8 cellular contexts compared by ENCODE assay signal in the genomic region with DNA sequence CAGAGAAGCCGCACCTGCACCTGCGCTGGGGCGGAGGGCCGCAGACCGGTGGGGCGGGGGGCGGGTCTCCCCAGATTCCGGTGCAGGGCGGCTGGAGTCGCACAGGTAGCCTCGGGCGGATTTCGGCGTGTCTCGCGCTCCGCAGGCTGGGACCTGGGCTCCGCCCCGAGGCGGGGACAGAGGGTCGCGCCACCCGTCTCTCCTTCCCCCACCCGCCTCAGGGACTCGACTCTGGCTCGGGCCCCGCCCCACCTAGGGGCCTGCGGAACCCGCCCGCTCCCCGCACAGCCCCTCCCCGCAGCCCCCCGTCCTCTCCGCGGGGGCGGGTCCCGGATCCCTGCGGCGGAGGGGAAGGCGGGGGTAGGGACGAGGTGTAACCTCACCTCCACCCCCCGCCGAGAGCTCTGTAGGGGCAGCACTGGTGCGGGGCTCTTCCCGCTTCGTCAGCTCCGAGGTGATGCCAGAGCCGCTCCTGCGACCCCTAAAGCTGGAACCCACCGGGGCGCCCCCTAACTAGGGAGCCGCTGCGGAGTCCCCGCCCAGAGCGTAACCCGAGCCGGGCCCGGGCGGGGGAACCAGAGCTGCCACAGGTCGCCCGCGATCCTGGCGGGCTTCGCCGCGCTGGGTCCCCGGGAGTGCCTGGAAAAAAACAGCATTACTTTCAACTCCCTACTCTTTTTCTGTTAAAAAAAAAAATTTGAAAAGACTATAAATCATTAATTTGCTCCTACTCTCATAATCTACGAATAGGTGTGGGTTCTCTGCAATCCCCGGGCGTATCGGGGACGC. TPM values are rescaled to one million over a fixed set of nuclear protein-coding genes. Genes with fewer than 3 reads are reported as not detected.
DNase-seq lines count a peak whose midpoint lies in the region; ATAC-seq and TF ChIP-seq lines count a peak whose summit lies in the region.

Gene SLC29A2 (minus strand): TSS at position 134 of the 789 bp plus-strand sequence. CDS start 169 bp downstream, outside the sequence.

- H3K9me3 ChIP-seq in endodermal cell (ENCODE audit: control insufficient read depth, low read length), result no peaks in the 10 kb centered on the region
- no peaks in the 10 kb centered on the region for H3K9me3 ChIP-seq in muscle layer of colon (ENCODE audit: low read length)

- peak within 1 kb of the TSS; percentile 92 for H3K27ac Mint-ChIP-seq in activated CD8-positive, alpha-beta T cell treated with anti-CD3 and anti-CD28 coated beads, Interleukin-2, amount 10 ng/mL, durations not matched to agents 7 days and 5 days
- peak within 1 kb of the TSS; percentile 95 for H3K27ac Mint-ChIP-seq in endodermal cell

- 0 to 2% methylated on average over 11 to 72 of the region's 72 CpGs for WGBS in endodermal cell (ENCODE audit: insufficient coverage in 1 of 2, insufficient read length in 1 of 2), 2 experiments

- H3K27me3 Mint-ChIP-seq in activated CD8-positive, alpha-beta T cell treated with anti-CD3 and anti-CD28 coated beads, Interleukin-2, amount 10 ng/mL, durations not matched to agents 7 days and 5 days (ENCODE audit: low read depth), result peaks cover 3% of the 10 kb centered on the region
- H3K27me3 Mint-ChIP-seq in endodermal cell (ENCODE audit: insufficient read depth), result no peaks in the 10 kb centered on the region

- peak within 1 kb of the TSS; percentile 79 for H3K27ac ChIP-seq in endodermal cell (ENCODE audit: low read depth, low read length)
- no peak within 1 kb of the TSS for H3K27ac ChIP-seq in muscle layer of colon (ENCODE audit: low read depth, low read length)

- CTCF ChIA-PET in activated CD8-positive, alpha-beta T cell treated with anti-CD3 and anti-CD28 coated beads, Interleukin-2, amount 10 ng/mL, durations not matched to agents 7 days and 5 days (lab: Charles Lee), result interaction anchor here (1.0 to 4.7 kb wide), 8 partner anchors 9 to 60 kb away, joined by 3 to 37 read pairs (median 9); partner anchors contain the start of gene B4GAT1

- H3K36me3 Mint-ChIP-seq in activated CD8-positive, alpha-beta T cell treated with anti-CD3 and anti-CD28 coated beads, Interleukin-2, amount 10 ng/mL, durations not matched to agents 7 days and 5 days (ENCODE audit: low read depth), result peaks cover 3% of the 10 kb centered on the region
- peaks cover 27% of the 10 kb centered on the region for H3K36me3 Mint-ChIP-seq in endodermal cell (ENCODE audit: low read depth)

- peak within 1 kb of the TSS; percentile 95 for H3K4me3 ChIP-seq in endodermal cell (ENCODE audit: low read length)
- peak within 1 kb of the TSS; percentile 40 to 45 for H3K4me3 ChIP-seq in muscle layer of colon (ENCODE audit: low read depth in 1 of 2, low read length in 2 of 2)

- H3K9ac ChIP-seq in endodermal cell (ENCODE audit: extremely low read depth, low read length, poor library complexity, severe bottlenecking), result peak within 1 kb of the TSS; percentile 77
- no peak within 1 kb of the TSS for H3K9ac ChIP-seq in muscle layer of colon (ENCODE audit: low read length)

- DNase-seq in NCI-H526 treated with DMSO at 0.1 percent for 48 hours (lab: John Stamatoyannopoulos, UW) (peak; percentile 94), endodermal cell (peak; percentile 97)
- peak; percentile 91 for DNase-seq in activated CD8-positive, alpha-beta T cell treated with anti-CD3 and anti-CD28 coated beads, Interleukin-2, amount 10 ng/mL, durations not matched to agents 7 days and 5 days
- peak; percentile 46 for DNase-seq in stimulated activated CD8-positive, alpha-beta memory T cell treated with anti-CD3 and anti-CD28 coated beads, Interleukin-7, amount 100 ng/mL, for 24 hours (ENCODE audit: low read depth)

- POLR2A ChIA-PET in activated CD8-positive, alpha-beta T cell treated with anti-CD3 and anti-CD28 coated beads, Interleukin-2, amount 10 ng/mL, durations not matched to agents 7 days and 5 days (lab: Charles Lee), result interaction anchor here (0.6 to 2.4 kb wide), 14 partner anchors 12 to 294 kb away, joined by 3 to 10 read pairs (median 4); partner anchors contain the start of genes BRMS1, CCDC87, CCS and MRPL11

- no peak for TF ChIP-seq CTCF in endodermal cell (conservative IDR thresholded peaks at IDR 0.05)

- H3K4me3 Mint-ChIP-seq in activated CD8-positive, alpha-beta T cell treated with anti-CD3 and anti-CD28 coated beads, Interleukin-2, amount 10 ng/mL, durations not matched to agents 7 days and 5 days, result peak within 1 kb of the TSS; percentile 86
- peak within 1 kb of the TSS; percentile 91 for H3K4me3 Mint-ChIP-seq in endodermal cell

- peaks cover 27% of the 10 kb centered on the region for H3K4me1 Mint-ChIP-seq in activated CD8-positive, alpha-beta T cell treated with anti-CD3 and anti-CD28 coated beads, Interleukin-2, amount 10 ng/mL, durations not matched to agents 7 days and 5 days (ENCODE audit: low read depth)
- peaks cover 20% of the 10 kb centered on the region for H3K4me1 Mint-ChIP-seq in endodermal cell

- ATAC-seq in GM18867 (IDR thresholded peaks at IDR 0.05; ENCODE audit: unreplicated experiment) (peak; percentile 66), HG03342 (IDR thresholded peaks at IDR 0.05; ENCODE audit: unreplicated experiment) (peak; percentile 70), GM19324 (IDR thresholded peaks at IDR 0.05; ENCODE audit: low FRiP score, unreplicated experiment) (no peak)
- peak; percentile 87 for ATAC-seq in activated CD8-positive, alpha-beta T cell treated with anti-CD3 and anti-CD28 coated beads, Interleukin-2, amount 10 ng/mL, durations not matched to agents 7 days and 5 days

- peaks cover 26% of the 10 kb centered on the region for H3K36me3 ChIP-seq in endodermal cell (ENCODE audit: control insufficient read depth, insufficient read depth, low read length)
- H3K36me3 ChIP-seq in muscle layer of colon (ENCODE audit: insufficient read depth, low read length), result no peaks in the 10 kb centered on the region

- H3K27me3 ChIP-seq in endodermal cell (ENCODE audit: control insufficient read depth, insufficient read depth, low read length, poor library complexity, severe bottlenecking) (no peaks in the 10 kb centered on the region), muscle layer of colon (ENCODE audit: control insufficient read depth in 1 of 2, insufficient read depth in 2 of 2, low read length in 2 of 2) (peaks cover 18 to 46% of the 10 kb centered on the region in 2 donors)

- H3K4me1 ChIP-seq in endodermal cell (ENCODE audit: control insufficient read depth, insufficient read depth, low read length) (no peaks in the 10 kb centered on the region), muscle layer of colon (ENCODE audit: insufficient read depth, low read length) (peaks cover 6% of the 10 kb centered on the region)

- no peaks in the 10 kb centered on the region for H3K9me3 Mint-ChIP-seq in activated CD8-positive, alpha-beta T cell treated with anti-CD3 and anti-CD28 coated beads, Interleukin-2, amount 10 ng/mL, durations not matched to agents 7 days and 5 days (ENCODE audit: insufficient read depth)
- no peaks in the 10 kb centered on the region for H3K9me3 Mint-ChIP-seq in endodermal cell

RNA-seq across cellular contexts. Expression of gene SLC29A2, which starts in this region (rescaled TPM):
- 10 to 100 TPM; 10.0 to 11.1 TPM for total RNA-seq in activated CD8-positive, alpha-beta T cell treated with anti-CD3 and anti-CD28 coated beads, Interleukin-2, amount 10 ng/mL, durations not matched to agents 7 days and 5 days
- 10 to 100 TPM; 30.8 to 32.4 TPM for total RNA-seq in endodermal cell
- 22.8 TPM for polyA plus RNA-seq in endodermal cell (2013, experiment 1 of 2)
- polyA plus RNA-seq in endodermal cell (2013, experiment 2 of 2), result 21.4 TPM

Comparison
In these comparisons a context has a peak if more than half of its experiments do, and no peak if none do; other contexts are left out.
1. DNase-seq: peak in every context shown above with its lines; median percentile 97 in endodermal cell; 94 in NCI-H526 treated with DMSO at 0.1 percent for 48 hours; 91 in activated CD8-positive, alpha-beta T cell treated with anti-CD3 and anti-CD28 coated beads, Interleukin-2, amount 10 ng/mL, durations not matched to agents 7 days and 5 days; 46 in stimulated activated CD8-positive, alpha-beta memory T cell treated with anti-CD3 and anti-CD28 coated beads, Interleukin-7, amount 100 ng/mL, for 24 hours.